Comparison of ENCODE assay signal across 17 cellular contexts in genomic region chr21:44466996-44467858, GRCh38. TPM values are rescaled to one million over a fixed set of nuclear protein-coding genes. Genes with fewer than 3 reads are reported as not detected.
DNase-seq lines count a peak whose midpoint lies in the region; ATAC-seq and TF ChIP-seq lines count a peak whose summit lies in the region.
"Had no signal": no experiment of that assay in that cellular context is flagged by ENCODE, and none has a peak within 500 bp of the region (broad histone marks: within the 10 kb centered on the region; RNA-seq: fewer than 3 reads in every experiment).

No MANE protein-coding gene starts in this region.

- CTCF ChIA-PET in WTC11 (lab: Charles Lee) = no interaction called here

- no peaks in the 10 kb centered on the region for H3K36me3 Mint-ChIP-seq in T-helper 2 cell treated with Interferon-gamma antibody and Interleukin-4, amounts not matched to agents 5 μg/mL and 100 μg/mL, for 36 hours (ENCODE audit: low read depth)
- H3K36me3 Mint-ChIP-seq in WTC11 = no peaks in the 10 kb centered on the region
- H3K36me3 Mint-ChIP-seq: CD4-positive, CD25-positive, alpha-beta regulatory T cell had no signal

- H3K36me3 ChIP-seq in right lobe of liver = no peaks in the 10 kb centered on the region
- H3K36me3 ChIP-seq in vagina = no peaks in the 10 kb centered on the region
- H3K36me3 ChIP-seq: BLaER1 treated with 17β-estradiol and CSF1 and Interleukin-3, amounts not matched to agents 10 nM and 100 nM had no signal

- no peak for DNase-seq in T-helper 2 cell treated with Interferon-gamma antibody and Interleukin-4, amounts not matched to agents 5 μg/mL and 100 μg/mL, for 36 hours (ENCODE audit: low spot score)
- DNase-seq in T-helper 2 cell = no peak
- DNase-seq in WTC11 (ENCODE audit: low spot score) = peak; percentile 8
- peak in 2 of 3 donors; percentile 87 for DNase-seq in right lobe of liver
- peak; percentile 44 for DNase-seq in posterior vena cava (ENCODE audit: low spot score)
- DNase-seq in NCI-H446 (lab: John Stamatoyannopoulos, UW) = no peak
- no peak for DNase-seq in vagina (ENCODE audit: extremely low spot score in 2 of 2)
- DNase-seq: ACHN; CD4-positive, CD25-positive, alpha-beta regulatory T cell; DMS79; GOT3; HCEC 1CT; HFFc6 had no signal

- H3K4me1 ChIP-seq in right lobe of liver (peaks cover 0 to 10% (median 5%) of the 10 kb centered on the region in 4 donors), vagina (no peaks in the 10 kb centered on the region)

- intact Hi-C loops in right lobe of liver (cut with DNase I) = no loop called here
- intact Hi-C loops in posterior vena cava (cut with DNase I) = no loop called here
- intact Hi-C loops in vagina (cut with DNase I) = no loop called here

- ATAC-seq in WTC11 = no peak
- ATAC-seq in right lobe of liver = peak in 3 of 4 donors; percentile 83 to 92 (median 91)
- ATAC-seq in HG03442 (IDR thresholded peaks at IDR 0.05; ENCODE audit: unreplicated experiment) = no peak
- ATAC-seq: GM12878 had no signal

- no peaks in the 10 kb centered on the region for H3K27me3 ChIP-seq in right lobe of liver
- H3K27me3 ChIP-seq in vagina = no peaks in the 10 kb centered on the region
- H3K27me3 ChIP-seq: BLaER1 treated with 17β-estradiol and CSF1 and Interleukin-3, amounts not matched to agents 10 nM and 100 nM had no signal

- POLR2A ChIA-PET in WTC11 (lab: Charles Lee) = no interaction called here

- no peaks in the 10 kb centered on the region for H3K9me3 ChIP-seq in right lobe of liver
- no peaks in the 10 kb centered on the region for H3K9me3 ChIP-seq in vagina

- no peaks in the 10 kb centered on the region for H3K9me3 Mint-ChIP-seq in T-helper 2 cell treated with Interferon-gamma antibody and Interleukin-4, amounts not matched to agents 5 μg/mL and 100 μg/mL, for 36 hours
- no peaks in the 10 kb centered on the region for H3K9me3 Mint-ChIP-seq in WTC11

- TF ChIP-seq CTCF in WTC11 (IDR thresholded peaks at IDR 0.05) (no peak), right lobe of liver (IDR thresholded peaks at IDR 0.05) (no peak), vagina (IDR thresholded peaks at IDR 0.05) (no peak)

- peaks cover 2% of the 10 kb centered on the region for H3K27me3 Mint-ChIP-seq in T-helper 2 cell treated with Interferon-gamma antibody and Interleukin-4, amounts not matched to agents 5 μg/mL and 100 μg/mL, for 36 hours (ENCODE audit: low read depth)
- H3K27me3 Mint-ChIP-seq in WTC11 (ENCODE audit: low read depth) = no peaks in the 10 kb centered on the region
- H3K27me3 Mint-ChIP-seq: CD4-positive, CD25-positive, alpha-beta regulatory T cell had no signal

- H3K4me1 Mint-ChIP-seq in T-helper 2 cell treated with Interferon-gamma antibody and Interleukin-4, amounts not matched to agents 5 μg/mL and 100 μg/mL, for 36 hours (ENCODE audit: low read depth) = no peaks in the 10 kb centered on the region
- H3K4me1 Mint-ChIP-seq in WTC11 = peaks cover 16% of the 10 kb centered on the region
- H3K4me1 Mint-ChIP-seq: CD4-positive, CD25-positive, alpha-beta regulatory T cell had no signal

- H3K4me3 Mint-ChIP-seq in T-helper 2 cell treated with Interferon-gamma antibody and Interleukin-4, amounts not matched to agents 5 μg/mL and 100 μg/mL, for 36 hours = no peak overlapping the region
- no peak overlapping the region for H3K4me3 Mint-ChIP-seq in WTC11
- H3K4me3 Mint-ChIP-seq: HFFc6 had no signal

- TF ChIP-seq POLR2A in right lobe of liver (IDR thresholded peaks at IDR 0.05) (no peak), vagina (IDR thresholded peaks at IDR 0.05) (no peak)

- WGBS in right lobe of liver (ENCODE audit: insufficient coverage, low coverage, low lambda C conversion rate, missing lambda C conversion rate) = 90% methylated on average over 12 of the region's 36 CpGs

- peak overlapping the region in 2 of 3 donors; percentile 37 to 40 for H3K27ac ChIP-seq in right lobe of liver
- H3K27ac ChIP-seq in vagina = no peak overlapping the region
- H3K27ac ChIP-seq: BLaER1 treated with 17β-estradiol and CSF1 and Interleukin-3, amounts not matched to agents 10 nM and 100 nM; HL-60 had no signal

- H3K4me3 ChIP-seq in right lobe of liver (no peak overlapping the region), vagina (no peak overlapping the region)
- H3K4me3 ChIP-seq: BLaER1 treated with 17β-estradiol and CSF1 and Interleukin-3, amounts not matched to agents 10 nM and 100 nM; GM12878 had no signal

- H3K27ac Mint-ChIP-seq in T-helper 2 cell treated with Interferon-gamma antibody and Interleukin-4, amounts not matched to agents 5 μg/mL and 100 μg/mL, for 36 hours = peak overlapping the region; percentile 8
- peak overlapping the region; percentile 41; the same call in 1 of the 2 replicates for H3K27ac Mint-ChIP-seq in WTC11
- H3K27ac Mint-ChIP-seq: CD4-positive, CD25-positive, alpha-beta regulatory T cell; HFFc6 had no signal

TF ChIP-seq in WTC11, 78 proteins besides CTCF, POLR2A, EP300 and RAD21:
- TF ChIP-seq CREM (CRISPR knock-in tag; IDR thresholded peaks at IDR 0.05) (no peak), ATF6 (CRISPR knock-in tag; IDR thresholded peaks at IDR 0.05) (no peak), AR (CRISPR knock-in tag; IDR thresholded peaks at IDR 0.05) (no peak), ZNF263 (CRISPR knock-in tag; IDR thresholded peaks at IDR 0.05; ENCODE audit: low read depth) (no peak)

RNA-seq across cellular contexts. Expression of gene LRRC3, which starts 11.9 kb away (rescaled TPM):
- total RNA-seq in WTC11 (2021) (4.4 to 5.7 TPM (median 4.7 TPM) in 3 replicates), right lobe of liver (10 to 100 TPM in 5 of 6 experiments, 1 to 10 TPM in 1; 7.5 to 19.3 (median 13.9) TPM), posterior vena cava (1 to 10 TPM; 1.5 to 1.8 TPM), vagina (2.5 TPM)
- total RNA-seq: HFFc6 had no signal

Comparison
In these comparisons a context has a peak if more than half of its experiments do, and no peak if none do; other contexts are left out.
1. DNase-seq: peak in WTC11 (single experiment), right lobe of liver (2 of 3) and posterior vena cava (single experiment); none in T-helper 2 cell treated with Interferon-gamma antibody and Interleukin-4, amounts not matched to agents 5 μg/mL and 100 μg/mL, for 36 hours (single experiment), T-helper 2 cell (0 of 5), NCI-H446 (0 of 2) and vagina (0 of 2).
2. ATAC-seq: peak in right lobe of liver (3 of 4); none in WTC11 (single experiment) and HG03442 (single experiment).